ENCODE assay signal across 15 cellular contexts in genomic region chr20:25048519-25048952, GRCh38. TPM values are rescaled to one million over a fixed set of nuclear protein-coding genes. Genes with fewer than 3 reads are reported as not detected.
DNase-seq lines count a peak whose midpoint lies in the region; ATAC-seq and TF ChIP-seq lines count a peak whose summit lies in the region.
"Had no signal": no experiment of that assay in that cellular context is flagged by ENCODE, and none has a peak within 500 bp of the region (broad histone marks: within the 10 kb centered on the region; RNA-seq: fewer than 3 reads in every experiment).

No MANE protein-coding gene starts in this region.

- DNase-seq in natural killer cell (no peak), left ventricle myocardium superior (peak; percentile 50), sciatic nerve (ENCODE audit: low spot score) (peak; percentile 43), putamen (ENCODE audit: low spot score) (no peak), cortex of kidney (lab: John Stamatoyannopoulos, UW) (no peak)
- no peak for DNase-seq in natural killer cell treated with Interleukin-12 subunit alpha and Interleukin-12 subunit beta and Interleukin-15 and Interleukin-18, amount 100 ng/mL, for 72 hours (ENCODE audit: low spot score)
- DNase-seq in activated CD4-positive, CD25-positive, alpha-beta regulatory T cell treated with anti-CD3 and anti-CD28 coated beads, Interleukin-2, amount 50 U/mL, for 72 hours, result no peak
- DNase-seq: activated CD8-positive, alpha-beta memory T cell treated with anti-CD3 and anti-CD28 coated beads for 24 hours; activated naive CD4-positive, alpha-beta T cell; stimulated activated CD4-positive, alpha-beta T cell treated with anti-CD3 and anti-CD28 coated beads, Interleukin-15, amount 100 ng/mL, for 24 hours had no signal

- peak overlapping the region; percentile 27 to 35 for H3K27ac Mint-ChIP-seq in natural killer cell
- peak overlapping the region in 1 of 2 donors; percentile 66 for H3K27ac Mint-ChIP-seq in natural killer cell treated with Interleukin-12 subunit alpha and Interleukin-12 subunit beta and Interleukin-15 and Interleukin-18, amount 100 ng/mL, for 72 hours

- no peaks in the 10 kb centered on the region for H3K27me3 Mint-ChIP-seq in natural killer cell (ENCODE audit: low read depth in 2 of 2)
- H3K27me3 Mint-ChIP-seq in natural killer cell treated with Interleukin-12 subunit alpha and Interleukin-12 subunit beta and Interleukin-15 and Interleukin-18, amount 100 ng/mL, for 72 hours, result no peaks in the 10 kb centered on the region

- H3K4me1 Mint-ChIP-seq in natural killer cell, result peaks cover 29 to 39% of the 10 kb centered on the region in 2 donors
- H3K4me1 Mint-ChIP-seq in natural killer cell treated with Interleukin-12 subunit alpha and Interleukin-12 subunit beta and Interleukin-15 and Interleukin-18, amount 100 ng/mL, for 72 hours (ENCODE audit: low read depth in 2 of 2), result peaks cover 23 to 38% of the 10 kb centered on the region in 2 donors

- no peaks in the 10 kb centered on the region for H3K9me3 Mint-ChIP-seq in natural killer cell
- H3K9me3 Mint-ChIP-seq in natural killer cell treated with Interleukin-12 subunit alpha and Interleukin-12 subunit beta and Interleukin-15 and Interleukin-18, amount 100 ng/mL, for 72 hours, result no peaks in the 10 kb centered on the region

- no peak overlapping the region for H3K4me3 Mint-ChIP-seq in natural killer cell
- no peak overlapping the region for H3K4me3 Mint-ChIP-seq in natural killer cell treated with Interleukin-12 subunit alpha and Interleukin-12 subunit beta and Interleukin-15 and Interleukin-18, amount 100 ng/mL, for 72 hours

- intact Hi-C loops in natural killer cell (cut with micrococcal nuclease) (no loop called here), left ventricle myocardium superior (cut with micrococcal nuclease) (no loop called here), sciatic nerve (cut with DNase I) (no loop called here)

- ATAC-seq in natural killer cell (no peak), left ventricle myocardium superior (peak; percentile 7), sciatic nerve (no peak), HG02642 (IDR thresholded peaks at IDR 0.05; ENCODE audit: poor library complexity, unreplicated experiment) (no peak)
- ATAC-seq in natural killer cell treated with Interleukin-12 subunit alpha and Interleukin-12 subunit beta and Interleukin-15 and Interleukin-18, amount 100 ng/mL, for 72 hours, result no peak
- ATAC-seq: mucosa of descending colon had no signal

- H3K36me3 Mint-ChIP-seq in natural killer cell, result no peaks in the 10 kb centered on the region
- H3K36me3 Mint-ChIP-seq in natural killer cell treated with Interleukin-12 subunit alpha and Interleukin-12 subunit beta and Interleukin-15 and Interleukin-18, amount 100 ng/mL, for 72 hours, result no peaks in the 10 kb centered on the region

- TF ChIP-seq CTCF in natural killer cell (IDR thresholded peaks at IDR 0.05), result no peak

RNA-seq across cellular contexts. Expression of gene ACSS1, which starts 9.4 kb away (rescaled TPM):
- total RNA-seq in natural killer cell, result 10 to 100 TPM; 46.3 to 67.4 (median 57.4) TPM
- total RNA-seq in natural killer cell treated with Interleukin-12 subunit alpha and Interleukin-12 subunit beta and Interleukin-15 and Interleukin-18, amount 100 ng/mL, for 72 hours, result 1 to 10 TPM; 5.8 to 7.6 TPM
- 164 TPM for total RNA-seq in left ventricle myocardium superior
- 27.4 TPM for total RNA-seq in sciatic nerve

RNA-seq across cellular contexts. Expression of gene VSX1, which starts 33.4 kb away (rescaled TPM):
- total RNA-seq in natural killer cell (not detected), left ventricle myocardium superior (not detected), sciatic nerve (not detected)
- not detected for total RNA-seq in natural killer cell treated with Interleukin-12 subunit alpha and Interleukin-12 subunit beta and Interleukin-15 and Interleukin-18, amount 100 ng/mL, for 72 hours
- total RNA-seq: frontal cortex, omental fat pad, SK-MEL-5 had no signal

RNA-seq across cellular contexts. Expression of gene APMAP, which starts 56.0 kb away (rescaled TPM):
- total RNA-seq in natural killer cell, result 100 to 1,000 TPM; 205 to 212 (median 207) TPM
- 100 to 1,000 TPM; 109 to 206 TPM for total RNA-seq in natural killer cell treated with Interleukin-12 subunit alpha and Interleukin-12 subunit beta and Interleukin-15 and Interleukin-18, amount 100 ng/mL, for 72 hours
- total RNA-seq in left ventricle myocardium superior, result 25.9 TPM
- 47.3 TPM for total RNA-seq in sciatic nerve

Comparison
In these comparisons a context has a peak if more than half of its experiments do, and no peak if none do; other contexts are left out.
1. DNase-seq: peak in left ventricle myocardium superior (single experiment) and sciatic nerve (single experiment); none in natural killer cell (single experiment), natural killer cell treated with Interleukin-12 subunit alpha and Interleukin-12 subunit beta and Interleukin-15 and Interleukin-18, amount 100 ng/mL, for 72 hours (single experiment), putamen (single experiment), activated CD4-positive, CD25-positive, alpha-beta regulatory T cell treated with anti-CD3 and anti-CD28 coated beads, Interleukin-2, amount 50 U/mL, for 72 hours (single experiment) and cortex of kidney (single experiment).